ENCODE assay signal across 28 cellular contexts in the genomic region with DNA sequence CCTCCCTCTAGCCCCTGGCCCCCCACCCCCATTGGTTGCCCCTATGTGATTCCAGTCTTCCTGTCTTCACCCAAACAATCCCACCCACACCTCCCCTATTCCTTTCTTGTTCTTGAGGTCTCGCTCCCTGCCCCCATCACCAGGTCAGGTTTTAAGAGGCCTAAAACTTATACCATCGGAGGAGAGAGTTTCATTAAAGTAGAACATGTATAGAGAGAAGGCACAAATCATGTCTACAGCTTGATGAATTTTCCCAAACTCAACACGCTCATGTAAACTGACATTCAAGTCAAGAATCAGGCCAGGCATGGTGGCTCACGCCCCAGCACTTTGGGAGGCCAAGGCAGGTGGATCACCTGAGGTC. TPM values are rescaled to one million over a fixed set of nuclear protein-coding genes. Genes with fewer than 3 reads are reported as not detected.
DNase-seq lines count a peak whose midpoint lies in the region; ATAC-seq, FAIRE-seq and TF ChIP-seq lines count a peak whose summit lies in the region.
"Had no signal": no experiment of that assay in that cellular context is flagged by ENCODE, and none has a peak within 500 bp of the region (broad histone marks: within the 10 kb centered on the region; RNA-seq: fewer than 3 reads in every experiment).

No MANE protein-coding gene starts in this region.

- H2AFZ ChIP-seq in mesenchymal stem cell (ENCODE audit: low read depth, low read length), result no peak overlapping the region
- H2AFZ ChIP-seq in PC-9, result no peak overlapping the region

- H3K9ac ChIP-seq in mesenchymal stem cell (ENCODE audit: low read length), result no peak overlapping the region
- H3K9ac ChIP-seq: BLaER1 treated with 17β-estradiol and CSF1 and Interleukin-3, amounts not matched to agents 10 nM and 100 nM had no signal

- BruUV-seq in PC-9 (replicated peaks; lab: Mats Ljungman, UMichigan), result no TSS peak

- H3K4me3 Mint-ChIP-seq in activated CD4-positive, alpha-beta memory T cell treated with anti-CD3 and anti-CD28 coated beads, Interleukin-2, amount 10 ng/mL, durations not matched to agents 7 days and 5 days, result no peak overlapping the region
- no peak overlapping the region for H3K4me3 Mint-ChIP-seq in activated CD4-positive, alpha-beta memory T cell treated with anti-CD3 and anti-CD28 coated beads for 36 hours
- H3K4me3 Mint-ChIP-seq: CD4-positive, alpha-beta T cell had no signal

- H3K9me3 ChIP-seq in RWPE2 (ENCODE audit: severe bottlenecking) (peaks cover 3% of the 10 kb centered on the region), mesenchymal stem cell (ENCODE audit: control insufficient read depth, low read length) (no peaks in the 10 kb centered on the region), PC-9 (ENCODE audit: insufficient read depth, low read depth) (peaks cover 3% of the 10 kb centered on the region; the same call in 1 of the 2 replicates)
- H3K9me3 ChIP-seq: BLaER1 treated with 17β-estradiol and CSF1 and Interleukin-3, amounts not matched to agents 10 nM and 100 nM had no signal

- CTCF ChIA-PET in activated CD4-positive, alpha-beta memory T cell treated with anti-CD3 and anti-CD28 coated beads, Interleukin-2, amount 10 ng/mL, durations not matched to agents 7 days and 5 days (lab: Charles Lee), result no interaction called here
- CTCF ChIA-PET in activated CD4-positive, alpha-beta memory T cell treated with anti-CD3 and anti-CD28 coated beads for 36 hours (lab: Charles Lee), result no interaction called here
- CTCF ChIA-PET in PC-9 (lab: Charles Lee), result no interaction called here

- peaks cover 20% of the 10 kb centered on the region for H3K27me3 Mint-ChIP-seq in activated CD4-positive, alpha-beta memory T cell treated with anti-CD3 and anti-CD28 coated beads, Interleukin-2, amount 10 ng/mL, durations not matched to agents 7 days and 5 days
- no peaks in the 10 kb centered on the region for H3K27me3 Mint-ChIP-seq in activated CD4-positive, alpha-beta memory T cell treated with anti-CD3 and anti-CD28 coated beads for 36 hours
- H3K27me3 Mint-ChIP-seq: CD4-positive, alpha-beta T cell had no signal

- H3K27ac ChIP-seq in RWPE2 (ENCODE audit: poor library complexity, severe bottlenecking) (no peak overlapping the region), mesenchymal stem cell (ENCODE audit: low read length, poor library complexity, severe bottlenecking) (no peak overlapping the region), PC-9 (no peak overlapping the region)
- H3K27ac ChIP-seq: BLaER1 treated with 17β-estradiol and CSF1 and Interleukin-3, amounts not matched to agents 10 nM and 100 nM; HL-60; RWPE1; SK-N-MC had no signal

- FAIRE-seq in frontal cortex (lab: Jason Lieb, UNC), result no peak
- FAIRE-seq: A204.1, GM12878, H54 had no signal

- peak overlapping the region; percentile 91 for H2BK120ac ChIP-seq in mesenchymal stem cell (ENCODE audit: low read depth, low read length)

- no peak overlapping the region for H3K14ac ChIP-seq in mesenchymal stem cell (ENCODE audit: low read length in 2 of 2)

- peaks cover 12% of the 10 kb centered on the region for H3K4me1 Mint-ChIP-seq in activated CD4-positive, alpha-beta memory T cell treated with anti-CD3 and anti-CD28 coated beads, Interleukin-2, amount 10 ng/mL, durations not matched to agents 7 days and 5 days
- H3K4me1 Mint-ChIP-seq in activated CD4-positive, alpha-beta memory T cell treated with anti-CD3 and anti-CD28 coated beads for 36 hours (ENCODE audit: low read depth), result peaks cover 5% of the 10 kb centered on the region

- H3F3A ChIP-seq in PC-9 (ENCODE audit: insufficient read depth, low read depth), result peaks cover 54% of the 10 kb centered on the region

- no peaks in the 10 kb centered on the region for H4K20me1 ChIP-seq in PC-9 (ENCODE audit: insufficient read depth)
- H4K20me1 ChIP-seq: BLaER1 treated with 17β-estradiol and CSF1 and Interleukin-3, amounts not matched to agents 10 nM and 100 nM had no signal

- DNase-seq in activated CD4-positive, alpha-beta memory T cell treated with anti-CD3 and anti-CD28 coated beads, Interleukin-2, amount 10 ng/mL, durations not matched to agents 7 days and 5 days, result peak; percentile 9
- DNase-seq in activated CD4-positive, alpha-beta memory T cell treated with anti-CD3 and anti-CD28 coated beads for 36 hours, result no peak
- DNase-seq in RWPE2 (ENCODE audit: low spot score) (peak; percentile 41), mesenchymal stem cell (no peak), ureter (ENCODE audit: low spot score) (peak; percentile 33), PC-9 (no peak), frontal cortex (ENCODE audit: low spot score in 2 of 2) (no peak), G401 (ENCODE audit: low spot score) (no peak)
- DNase-seq: AML-193; CD4-positive, alpha-beta T cell; COR-L47; GDM1; Karpas-422; NCI-H1092; NCI-H1417 treated with DMSO at 0.1 percent for 48 hours; NCI-H1694 treated with DMSO at 0.1 percent for 48 hours; NCI-H2081; NCI-H2227 treated with DMSO at 0.1 percent for 48 hours; NCI-H526 treated with DMSO at 0.1 percent for 48 hours; SHP77 treated with DMSO at 0.1 percent for 48 hours had no signal

- no peaks in the 10 kb centered on the region for H3K79me1 ChIP-seq in mesenchymal stem cell (replicated peaks; ENCODE audit: low read length, poor library complexity, severe bottlenecking)

- H3K36me3 ChIP-seq in RWPE2 (ENCODE audit: low read depth), result no peaks in the 10 kb centered on the region
- H3K36me3 ChIP-seq in mesenchymal stem cell (ENCODE audit: control insufficient read depth in 1 of 2, insufficient read depth in 2 of 2, low read depth in 1 of 2, low read length in 2 of 2), result no peaks in the 10 kb centered on the region
- no peaks in the 10 kb centered on the region for H3K36me3 ChIP-seq in PC-9 (ENCODE audit: low read depth)
- H3K36me3 ChIP-seq: BLaER1 treated with 17β-estradiol and CSF1 and Interleukin-3, amounts not matched to agents 10 nM and 100 nM had no signal

- TF ChIP-seq CTCF in RWPE2 (IDR thresholded peaks at IDR 0.05; ENCODE audit: poor library complexity, severe bottlenecking), result no peak
- no peak for TF ChIP-seq CTCF in PC-9 (conservative IDR thresholded peaks at IDR 0.05)

- H3K79me2 ChIP-seq in PC-9 (ENCODE audit: low read depth), result no peaks in the 10 kb centered on the region

- H3K4ac ChIP-seq in mesenchymal stem cell (ENCODE audit: low read depth in 1 of 2, low read length in 2 of 2), result no peak overlapping the region

- no peaks in the 10 kb centered on the region for H3K27me3 ChIP-seq in RWPE2 (ENCODE audit: insufficient read depth, poor library complexity, severe bottlenecking)
- H3K27me3 ChIP-seq in mesenchymal stem cell (ENCODE audit: control insufficient read depth in 1 of 2, insufficient read depth in 1 of 2, low read length in 2 of 2), result no peaks in the 10 kb centered on the region
- H3K27me3 ChIP-seq in PC-9 (ENCODE audit: insufficient read depth, low read depth), result no peaks in the 10 kb centered on the region
- H3K27me3 ChIP-seq: BLaER1 treated with 17β-estradiol and CSF1 and Interleukin-3, amounts not matched to agents 10 nM and 100 nM had no signal

- intact Hi-C loops in activated CD4-positive, alpha-beta memory T cell treated with anti-CD3 and anti-CD28 coated beads for 36 hours (cut with micrococcal nuclease), result no loop called here
- intact Hi-C loops in PC-9 (cut with micrococcal nuclease; ENCODE audit: unreplicated experiment), result no loop called here

- H2BK12ac ChIP-seq in mesenchymal stem cell (ENCODE audit: low read length in 2 of 2), result peak overlapping the region; percentile 34 to 91

- H3K18ac ChIP-seq in mesenchymal stem cell (ENCODE audit: low read depth in 1 of 2, low read length in 2 of 2), result peak overlapping the region in 1 of 2 experiments; percentile 76

- 98% methylated on average over 2 of the region's 4 CpGs for WGBS in mesenchymal stem cell

- ATAC-seq in RWPE2 (ENCODE audit: low read depth), result no peak
- ATAC-seq: GM12878, Panc1 had no signal

- POLR2A ChIA-PET in activated CD4-positive, alpha-beta memory T cell treated with anti-CD3 and anti-CD28 coated beads, Interleukin-2, amount 10 ng/mL, durations not matched to agents 7 days and 5 days (lab: Charles Lee), result no interaction called here
- POLR2A ChIA-PET in activated CD4-positive, alpha-beta memory T cell treated with anti-CD3 and anti-CD28 coated beads for 36 hours (lab: Charles Lee), result no interaction called here
- POLR2A ChIA-PET in PC-9 (lab: Charles Lee; ENCODE audit: unreplicated experiment), result no interaction called here

- H2BK15ac ChIP-seq in mesenchymal stem cell (ENCODE audit: low read depth, poor library complexity, severe bottlenecking), result peak overlapping the region; percentile 88

- no peak overlapping the region for H2BK5ac ChIP-seq in mesenchymal stem cell (ENCODE audit: low read depth, low read length, poor library complexity, severe bottlenecking)

- peak overlapping the region; percentile 30 for H4K8ac ChIP-seq in mesenchymal stem cell (ENCODE audit: low read length)

- H3K4me1 ChIP-seq in RWPE2 (ENCODE audit: insufficient read depth, poor library complexity, severe bottlenecking) (peaks cover 39% of the 10 kb centered on the region), mesenchymal stem cell (ENCODE audit: control insufficient read depth, insufficient read depth, low read depth, low read length) (peaks cover 12% of the 10 kb centered on the region), PC-9 (replicated peaks; ENCODE audit: insufficient read depth) (peaks cover 57% of the 10 kb centered on the region)

- H3K4me3 ChIP-seq in RWPE2 (ENCODE audit: severe bottlenecking) (no peak overlapping the region), mesenchymal stem cell (ENCODE audit: insufficient read depth in 1 of 2, low read depth in 1 of 2, low read length in 2 of 2) (no peak overlapping the region), PC-9 (no peak overlapping the region)
- H3K4me3 ChIP-seq: BLaER1 treated with 17β-estradiol and CSF1 and Interleukin-3, amounts not matched to agents 10 nM and 100 nM; GM12878; SK-N-MC had no signal

- H3K27ac Mint-ChIP-seq in activated CD4-positive, alpha-beta memory T cell treated with anti-CD3 and anti-CD28 coated beads, Interleukin-2, amount 10 ng/mL, durations not matched to agents 7 days and 5 days, result no peak overlapping the region
- no peak overlapping the region for H3K27ac Mint-ChIP-seq in activated CD4-positive, alpha-beta memory T cell treated with anti-CD3 and anti-CD28 coated beads for 36 hours
- H3K27ac Mint-ChIP-seq: CD4-positive, alpha-beta T cell had no signal

- H3K36me3 Mint-ChIP-seq in activated CD4-positive, alpha-beta memory T cell treated with anti-CD3 and anti-CD28 coated beads, Interleukin-2, amount 10 ng/mL, durations not matched to agents 7 days and 5 days (ENCODE audit: low read depth), result no peaks in the 10 kb centered on the region
- no peaks in the 10 kb centered on the region for H3K36me3 Mint-ChIP-seq in activated CD4-positive, alpha-beta memory T cell treated with anti-CD3 and anti-CD28 coated beads for 36 hours

- H3K4me2 ChIP-seq in mesenchymal stem cell (ENCODE audit: low read length, poor library complexity, severe bottlenecking) (no peak overlapping the region), PC-9 (no peak overlapping the region)
- H3K4me2 ChIP-seq: BLaER1 treated with 17β-estradiol and CSF1 and Interleukin-3, amounts not matched to agents 10 nM and 100 nM had no signal

- H2AK5ac ChIP-seq in mesenchymal stem cell (ENCODE audit: low read length, severe bottlenecking), result no peak overlapping the region

- no peaks in the 10 kb centered on the region for H3K9me3 Mint-ChIP-seq in activated CD4-positive, alpha-beta memory T cell treated with anti-CD3 and anti-CD28 coated beads, Interleukin-2, amount 10 ng/mL, durations not matched to agents 7 days and 5 days
- no peaks in the 10 kb centered on the region for H3K9me3 Mint-ChIP-seq in activated CD4-positive, alpha-beta memory T cell treated with anti-CD3 and anti-CD28 coated beads for 36 hours
- H3K9me3 Mint-ChIP-seq: CD4-positive, alpha-beta T cell had no signal

- in situ Hi-C loops in G401 (cut with HindIII; ENCODE audit: low sequenced_read_pairs), result no loop called here

- no peaks in the 10 kb centered on the region for H3K9me2 ChIP-seq in PC-9 (ENCODE audit: insufficient read depth)

- H3K23ac ChIP-seq in mesenchymal stem cell (ENCODE audit: low read length in 2 of 2), result no peak overlapping the region

- no peak overlapping the region for H4K91ac ChIP-seq in mesenchymal stem cell (ENCODE audit: low read length)

RNA-seq across cellular contexts. Expression of a gene that starts 44.5 kb away (rescaled TPM):
- total RNA-seq in activated CD4-positive, alpha-beta memory T cell treated with anti-CD3 and anti-CD28 coated beads, Interleukin-2, amount 10 ng/mL, durations not matched to agents 7 days and 5 days, result under 1 TPM; 0.33 to 0.38 TPM
- total RNA-seq in activated CD4-positive, alpha-beta memory T cell treated with anti-CD3 and anti-CD28 coated beads for 36 hours, result not detected
- 537 TPM for polyA plus RNA-seq in mesenchymal stem cell (2013, experiment 1 of 2)
- polyA plus RNA-seq in mesenchymal stem cell (2013, experiment 2 of 2), result 530 TPM
- total RNA-seq in ureter (143 TPM), PC-9 (2021) (286 and 333 TPM in 2 replicates), frontal cortex (3.3 TPM)
- total RNA-seq in G401 (2014; rRNA removed; shearing (Covaris generic)), result 13.1 and 23.4 TPM in 2 replicates

Comparison
In these comparisons a context has a peak if more than half of its experiments do, and no peak if none do; other contexts are left out.
1. DNase-seq: peak in activated CD4-positive, alpha-beta memory T cell treated with anti-CD3 and anti-CD28 coated beads, Interleukin-2, amount 10 ng/mL, durations not matched to agents 7 days and 5 days (single experiment), RWPE2 (single experiment) and ureter (single experiment); none in activated CD4-positive, alpha-beta memory T cell treated with anti-CD3 and anti-CD28 coated beads for 36 hours (single experiment), mesenchymal stem cell (single experiment), PC-9 (0 of 2), frontal cortex (0 of 2) and G401 (single experiment).